Comparison of ENCODE assay signal across 8 cellular contexts in the genomic region with DNA sequence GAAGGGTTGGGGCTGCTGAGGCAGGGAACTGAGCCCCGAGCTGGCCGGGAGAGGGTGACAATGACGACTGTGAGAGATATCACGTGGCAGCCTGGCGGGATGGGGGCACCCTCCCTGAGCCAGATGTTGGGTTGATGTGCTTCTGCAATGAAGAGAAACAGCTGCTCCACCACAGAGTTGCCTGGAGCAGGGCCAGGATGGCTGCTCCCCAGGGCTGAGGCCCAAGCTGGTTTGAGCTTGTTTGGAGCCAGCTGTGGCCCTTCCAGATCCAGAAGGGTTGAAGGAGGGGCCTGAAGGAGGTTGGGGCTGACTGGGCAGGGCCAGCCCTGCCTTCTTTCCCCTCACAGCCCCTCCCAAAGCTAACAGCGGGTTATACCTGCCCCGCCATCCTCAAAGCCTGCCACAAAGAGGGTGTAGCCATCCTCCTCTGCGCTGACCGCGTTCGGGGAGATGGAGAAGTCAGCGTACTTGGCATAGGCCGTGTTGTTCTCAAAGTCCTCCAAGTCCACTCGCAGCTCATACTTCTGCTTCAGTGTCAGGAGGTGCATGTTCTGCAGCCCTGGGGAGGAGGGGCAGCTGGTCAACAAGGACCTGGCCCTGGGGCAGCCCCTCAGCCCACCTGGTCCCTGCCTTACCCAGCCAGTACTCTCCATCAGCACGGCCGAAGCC. TPM values are rescaled to one million over a fixed set of nuclear protein-coding genes. Genes with fewer than 3 reads are reported as not detected.
A peak's percentile ranks its signal among the peaks of the same experiment; 100 is the strongest.
DNase-seq lines count a peak whose midpoint lies in the region; ATAC-seq and TF ChIP-seq lines count a peak whose summit lies in the region.

No MANE protein-coding gene starts in this region.

- peaks cover 55% of the 10 kb centered on the region for H3K36me3 ChIP-seq in A673 (ENCODE audit: insufficient read depth, low read length, poor library complexity, severe bottlenecking)

- H3K27me3 ChIP-seq in A673 (replicated peaks; ENCODE audit: insufficient read depth, low read depth, low read length, poor library complexity) = no peaks in the 10 kb centered on the region

- H3K27ac ChIP-seq in A673 (ENCODE audit: low read depth, low read length, poor library complexity, severe bottlenecking) = peak overlapping the region; percentile 93
- H3K27ac ChIP-seq in coronary artery = peak overlapping the region; percentile 96 to 99

- H3K9me3 ChIP-seq in A673 (ENCODE audit: low read depth, low read length, poor library complexity, severe bottlenecking) = no peaks in the 10 kb centered on the region

- H3K27me3 Mint-ChIP-seq in activated T-helper 2 cell treated with anti-CD3 and anti-CD28 coated beads, Interferon-gamma antibody, Interleukin-2, Interleukin-4, amounts not matched to agents 10 μg/mL and 5 μg/mL and 100 μg/mL, durations not matched to agents 14 hours and 24 hours and 36 hours (ENCODE audit: low read depth) = peaks cover 14% of the 10 kb centered on the region

- no TSS peak for BruUV-seq in A673 (replicated peaks; lab: Mats Ljungman, UMichigan)

- H3K4me3 ChIP-seq in A673 (ENCODE audit: low read depth, low read length, poor library complexity, severe bottlenecking) = peak overlapping the region; percentile 54
- H3K4me3 ChIP-seq in coronary artery = peak overlapping the region; percentile 67

- CTCF ChIA-PET in A673 (lab: Charles Lee) = interaction anchor here (0.9 to 1.2 kb wide), 2 partner anchors 22 to 62 kb away, joined by 3 to 7 read pairs; partner anchors contain the start of gene B9D1

- POLR2A ChIA-PET in A673 (lab: Charles Lee; ENCODE audit: low non-redundant PET) = interaction anchor here (0.5 kb wide), 1 partner anchor 27 kb away, joined by 7 read pairs; no protein-coding TSS in a partner anchor

- ATAC-seq in GM21786 (IDR thresholded peaks at IDR 0.05; ENCODE audit: unreplicated experiment) (no peak), GM19397 (IDR thresholded peaks at IDR 0.05; ENCODE audit: unreplicated experiment) (no peak)

- H3K36me3 Mint-ChIP-seq in activated T-helper 2 cell treated with anti-CD3 and anti-CD28 coated beads, Interferon-gamma antibody, Interleukin-2, Interleukin-4, amounts not matched to agents 10 μg/mL and 5 μg/mL and 100 μg/mL, durations not matched to agents 14 hours and 24 hours and 36 hours (ENCODE audit: low read depth) = peaks cover 38% of the 10 kb centered on the region

- DNase-seq in A673 (ENCODE audit: low spot score) = peak; percentile 93
- peak; percentile 90 for DNase-seq in LHCN-M2 (ENCODE audit: low read depth)
- peak; percentile 97 for DNase-seq in coronary artery (ENCODE audit: low spot score)
- DNase-seq in middle frontal gyrus (ENCODE audit: extremely low spot score, low spot score) = peak; percentile 62
- DNase-seq in foreskin melanocyte = no peak
- DNase-seq in activated T-helper 2 cell treated with anti-CD3 and anti-CD28 coated beads, Interferon-gamma antibody, Interleukin-2, Interleukin-4, amounts not matched to agents 10 μg/mL and 5 μg/mL and 100 μg/mL, durations not matched to agents 14 hours and 24 hours and 36 hours (ENCODE audit: low spot score) = no peak

- H3K4me3 Mint-ChIP-seq in activated T-helper 2 cell treated with anti-CD3 and anti-CD28 coated beads, Interferon-gamma antibody, Interleukin-2, Interleukin-4, amounts not matched to agents 10 μg/mL and 5 μg/mL and 100 μg/mL, durations not matched to agents 14 hours and 24 hours and 36 hours (ENCODE audit: low read depth) = no peak overlapping the region

- H3K4me1 Mint-ChIP-seq in activated T-helper 2 cell treated with anti-CD3 and anti-CD28 coated beads, Interferon-gamma antibody, Interleukin-2, Interleukin-4, amounts not matched to agents 10 μg/mL and 5 μg/mL and 100 μg/mL, durations not matched to agents 14 hours and 24 hours and 36 hours (ENCODE audit: low read depth) = peaks cover 4% of the 10 kb centered on the region

- intact Hi-C loops in A673 (cut with micrococcal nuclease; ENCODE audit: unreplicated experiment) = no loop called here
- intact Hi-C loops in activated T-helper 2 cell treated with anti-CD3 and anti-CD28 coated beads, Interferon-gamma antibody, Interleukin-2, Interleukin-4, amounts not matched to agents 10 μg/mL and 5 μg/mL and 100 μg/mL, durations not matched to agents 14 hours and 24 hours and 36 hours (cut with micrococcal nuclease) = no loop called here

- H3K4me1 ChIP-seq in A673 (ENCODE audit: insufficient read depth, low read length, poor library complexity, severe bottlenecking) = peaks cover 60% of the 10 kb centered on the region

- H3K9me3 Mint-ChIP-seq in activated T-helper 2 cell treated with anti-CD3 and anti-CD28 coated beads, Interferon-gamma antibody, Interleukin-2, Interleukin-4, amounts not matched to agents 10 μg/mL and 5 μg/mL and 100 μg/mL, durations not matched to agents 14 hours and 24 hours and 36 hours = no peaks in the 10 kb centered on the region

- H3K27ac Mint-ChIP-seq in activated T-helper 2 cell treated with anti-CD3 and anti-CD28 coated beads, Interferon-gamma antibody, Interleukin-2, Interleukin-4, amounts not matched to agents 10 μg/mL and 5 μg/mL and 100 μg/mL, durations not matched to agents 14 hours and 24 hours and 36 hours = no peak overlapping the region

- no peak for TF ChIP-seq CTCF in A673 (conservative IDR thresholded peaks at IDR 0.05; ENCODE audit: low read depth, low read length)
- TF ChIP-seq CTCF in coronary artery (IDR thresholded peaks at IDR 0.05) = no peak

RNA-seq across cellular contexts. Expression of gene MFAP4, which starts 2.1 kb away (rescaled TPM):
- total RNA-seq in A673 (2021) (60.9 and 92.7 TPM in 2 replicates), LHCN-M2 (2014; rRNA removed) (0.13 and 0.40 TPM in 2 replicates)
- 0.81 TPM for polyA plus RNA-seq in LHCN-M2 (2012)
- not detected in 2 replicates for total RNA-seq in activated T-helper 2 cell treated with anti-CD3 and anti-CD28 coated beads, Interferon-gamma antibody, Interleukin-2, Interleukin-4, amounts not matched to agents 10 μg/mL and 5 μg/mL and 100 μg/mL, durations not matched to agents 14 hours and 24 hours and 36 hours

RNA-seq across cellular contexts. Expression of gene MAPK7, which starts 6.6 kb away (rescaled TPM):
- total RNA-seq in A673 (2021) = 40.0 and 55.8 TPM in 2 replicates
- 17.9 and 19.6 TPM in 2 replicates for total RNA-seq in LHCN-M2 (2014; rRNA removed)
- polyA plus RNA-seq in LHCN-M2 (2012) = 22.6 TPM
- 18.9 and 22.6 TPM in 2 replicates for total RNA-seq in activated T-helper 2 cell treated with anti-CD3 and anti-CD28 coated beads, Interferon-gamma antibody, Interleukin-2, Interleukin-4, amounts not matched to agents 10 μg/mL and 5 μg/mL and 100 μg/mL, durations not matched to agents 14 hours and 24 hours and 36 hours

RNA-seq across cellular contexts. Expression of gene B9D1, which starts 22.3 kb away (rescaled TPM):
- 37.0 and 45.2 TPM in 2 replicates for total RNA-seq in A673 (2021)
- total RNA-seq in LHCN-M2 (2014; rRNA removed) = 21.6 and 37.9 TPM in 2 replicates
- polyA plus RNA-seq in LHCN-M2 (2012) = 37.3 TPM
- 6.7 TPM in 2 replicates for total RNA-seq in activated T-helper 2 cell treated with anti-CD3 and anti-CD28 coated beads, Interferon-gamma antibody, Interleukin-2, Interleukin-4, amounts not matched to agents 10 μg/mL and 5 μg/mL and 100 μg/mL, durations not matched to agents 14 hours and 24 hours and 36 hours

RNA-seq across cellular contexts. Expression of gene RNF112, which starts 26.2 kb away (rescaled TPM):
- total RNA-seq in A673 (2021) = 0.09 and 0.57 TPM in 2 replicates
- total RNA-seq in LHCN-M2 (2014; rRNA removed) = 0.06 TPM in 1 of 2 replicates, not detected in the other
- polyA plus RNA-seq in LHCN-M2 (2012) = 0.06 TPM
- total RNA-seq in activated T-helper 2 cell treated with anti-CD3 and anti-CD28 coated beads, Interferon-gamma antibody, Interleukin-2, Interleukin-4, amounts not matched to agents 10 μg/mL and 5 μg/mL and 100 μg/mL, durations not matched to agents 14 hours and 24 hours and 36 hours = 0.16 and 0.32 TPM in 2 replicates

Comparison
In these comparisons a context has a peak if more than half of its experiments do, and no peak if none do; other contexts are left out.
1. DNase-seq: peak in A673 (single experiment), LHCN-M2 (single experiment), coronary artery (single experiment) and middle frontal gyrus (single experiment); none in foreskin melanocyte (single experiment) and activated T-helper 2 cell treated with anti-CD3 and anti-CD28 coated beads, Interferon-gamma antibody, Interleukin-2, Interleukin-4, amounts not matched to agents 10 μg/mL and 5 μg/mL and 100 μg/mL, durations not matched to agents 14 hours and 24 hours and 36 hours (single experiment).
2. RNA of gene MFAP4, which starts 2.1 kb away (total RNA-seq): 60.9 to 92.7 TPM in A673; 0.13 to 0.40 TPM in LHCN-M2 and not detected in activated T-helper 2 cell treated with anti-CD3 and anti-CD28 coated beads, Interferon-gamma antibody, Interleukin-2, Interleukin-4, amounts not matched to agents 10 μg/mL and 5 μg/mL and 100 μg/mL, durations not matched to agents 14 hours and 24 hours and 36 hours; every median in the first group is over 10 times any median in the second.